Comparison of ENCODE assay signal across 33 cellular contexts in genomic region chr16:53285236-53285635, GRCh38.
"Had no signal": no experiment of that assay in that cellular context is flagged by ENCODE, and none has a peak within 500 bp of the region (broad histone marks: within the 10 kb centered on the region; RNA-seq: fewer than 3 reads in every experiment).

No MANE protein-coding gene starts in this region.

- DNase-seq: activated B cell treated with CpG ODN at 0.5 μM for 24 hours; activated CD4-positive, alpha-beta memory T cell treated with anti-CD3 and anti-CD28 coated beads for 36 hours; activated CD4-positive, alpha-beta T cell treated with anti-CD3 and anti-CD28 coated beads for 4 hours; activated CD4-positive, alpha-beta T cell treated with anti-CD3 and anti-CD28 coated beads, Interleukin-2, amount 10 ng/mL, durations not matched to agents 24 days and 14 days; activated CD4-positive, alpha-beta T cell treated with anti-CD3 and anti-CD28 coated beads, Interleukin-2, amount 50 U/mL, for 1 hour; activated CD4-positive, alpha-beta T cell treated with anti-CD3 and anti-CD28 coated beads, Interleukin-2, amount 50 U/mL, for 4 hours; activated CD4-positive, CD25-positive, alpha-beta regulatory T cell treated with anti-CD3 and anti-CD28 coated beads, Interleukin-2, amount 50 U/mL, for 72 hours; activated CD8-positive, alpha-beta memory T cell treated with anti-CD3 and anti-CD28 coated beads, Interleukin-2, amount 50 U/mL, for 4 hours; activated CD8-positive, alpha-beta T cell treated with anti-CD3 and anti-CD28 coated beads for 36 hours; activated effector memory CD4-positive, alpha-beta T cell treated with anti-CD3 and anti-CD28 coated beads, Interleukin-2, amount 50 U/mL, for 16 hours; activated gamma-delta T cell treated with Interleukin-2 at 50 U/mL for 16 hours; activated naive CD4-positive, alpha-beta T cell; activated naive CD4-positive, alpha-beta T cell treated with anti-CD3 and anti-CD28 coated beads for 36 hours; activated naive CD4-positive, alpha-beta T cell treated with anti-CD3 and anti-CD28 coated beads, Interleukin-2, amount 50 U/mL, for 16 hours; activated naive CD8-positive, alpha-beta T cell treated with anti-CD3 and anti-CD28 coated beads for 36 hours; activated T-cell treated with anti-CD3 and anti-CD28 coated beads for 4 hours; activated T-cell treated with anti-CD3 and anti-CD28 coated beads, Interleukin-2, amount 50 U/mL, for 1 hour; activated T-cell treated with anti-CD3 and anti-CD28 coated beads, Interleukin-2, amount 50 U/mL, for 4 hours; activated T-cell treated with anti-CD3 and anti-CD28 coated beads, Interleukin-2, amount 50 U/mL, for 72 hours; adrenal gland; amniotic stem cell; aorta; body of pancreas; brain microvascular endothelial cell; central memory CD4-positive, alpha-beta T cell; T-helper 2 cell; T-helper 9 cell had no signal

- FAIRE-seq: astrocyte, TTC549 had no signal

- H3K4me3 ChIP-seq: adrenal gland, body of pancreas, breast epithelium had no signal

- H3K4me1 ChIP-seq: breast epithelium had no signal

- ATAC-seq: activated CD8-positive, alpha-beta T cell treated with anti-CD3 and anti-CD28 coated beads for 36 hours; activated naive CD4-positive, alpha-beta T cell treated with anti-CD3 and anti-CD28 coated beads, Interleukin-2, amount 50 U/mL, for 72 hours; activated T-cell treated with anti-CD3 and anti-CD28 coated beads, Interleukin-2, amount 50 U/mL, for 4 hours; activated T-cell treated with anti-CD3 and anti-CD28 coated beads, Interleukin-2, amount 50 U/mL, for 72 hours; activated T-helper 17 cell treated with anti-CD3 and anti-CD28 coated beads, Interleukin-2, amount 50 U/mL, for 72 hours; body of pancreas had no signal

- H3K9me3 ChIP-seq: adrenal gland, body of pancreas, breast epithelium had no signal

- H3K27ac ChIP-seq: adrenal gland, body of pancreas, brain microvascular endothelial cell, breast epithelium, VCaP had no signal

- H3K27me3 ChIP-seq: adrenal gland, body of pancreas, brain microvascular endothelial cell, breast epithelium had no signal

- H3K36me3 ChIP-seq: breast epithelium had no signal
